In genomic region chr7:106178593-106179134, GRCh38 we compare ENCODE assay signal across 10 cellular contexts.
DNase-seq lines count a peak whose midpoint lies in the region; ATAC-seq and TF ChIP-seq lines count a peak whose summit lies in the region.
"Had no signal": no experiment of that assay in that cellular context is flagged by ENCODE, and none has a peak within 500 bp of the region (broad histone marks: within the 10 kb centered on the region; RNA-seq: fewer than 3 reads in every experiment).

No MANE protein-coding gene starts in this region.

- H3K4me1 Mint-ChIP-seq in stimulated activated memory B cell treated with anti-CD40 and anti-IgM and Interleukin-4, amounts not matched to agents 10 μg/mL and 1 μg/mL and 100 μg/mL, for 72 hours: peaks cover 13% of the 10 kb centered on the region

- no peak for TF ChIP-seq POLR2A in GM18505 (IDR thresholded peaks at IDR 0.05; ENCODE audit: borderline replicate concordance, extremely low read depth, insufficient read depth, insufficient read length)

- H3K9me3 Mint-ChIP-seq in stimulated activated memory B cell treated with anti-CD40 and anti-IgM and Interleukin-4, amounts not matched to agents 10 μg/mL and 1 μg/mL and 100 μg/mL, for 72 hours: no peaks in the 10 kb centered on the region
- H3K9me3 Mint-ChIP-seq: activated B cell treated with CpG ODN at 0.5 μM for 24 hours had no signal

- DNase-seq in DMS153 treated with DMSO at 0.1 percent for 48 hours (lab: John Stamatoyannopoulos, UW; ENCODE audit: unreplicated experiment) (peak; percentile 21), LNCaP clone FGC (ENCODE audit: low read depth) (peak; percentile 54), astrocyte of the spinal cord (ENCODE audit: low read depth, low spot score) (peak; percentile 67), left lobe of liver (ENCODE audit: low spot score) (no peak)
- no peak for DNase-seq in activated T-cell treated with anti-CD3 and anti-CD28 coated beads, Interleukin-2, amount 50 U/mL, for 48 hours
- DNase-seq: activated B cell treated with CpG ODN at 0.5 μM for 24 hours, uterus had no signal

- TF ChIP-seq CTCF in LNCaP clone FGC (IDR thresholded peaks at IDR 0.05; ENCODE audit: control insufficient read depth, extremely low read depth, insufficient read depth) (peak; percentile 81), astrocyte of the spinal cord (IDR thresholded peaks at IDR 0.05; ENCODE audit: low read depth, low read length) (peak; percentile 53)

- peaks cover 11% of the 10 kb centered on the region for H3K27me3 Mint-ChIP-seq in stimulated activated memory B cell treated with anti-CD40 and anti-IgM and Interleukin-4, amounts not matched to agents 10 μg/mL and 1 μg/mL and 100 μg/mL, for 72 hours

- H3K4me3 Mint-ChIP-seq in stimulated activated memory B cell treated with anti-CD40 and anti-IgM and Interleukin-4, amounts not matched to agents 10 μg/mL and 1 μg/mL and 100 μg/mL, for 72 hours: no peak overlapping the region
- H3K4me3 Mint-ChIP-seq: activated B cell treated with CpG ODN at 0.5 μM for 24 hours had no signal

- ATAC-seq in left lobe of liver (peak; percentile 69), HG02840 (IDR thresholded peaks at IDR 0.05; ENCODE audit: low FRiP score, unreplicated experiment) (no peak), GM18505 (IDR thresholded peaks at IDR 0.05; ENCODE audit: unreplicated experiment) (no peak)
- no peak for ATAC-seq in stimulated activated memory B cell treated with anti-CD40 and anti-IgM and Interleukin-4, amounts not matched to agents 10 μg/mL and 1 μg/mL and 100 μg/mL, for 72 hours

- H3K27ac Mint-ChIP-seq in stimulated activated memory B cell treated with anti-CD40 and anti-IgM and Interleukin-4, amounts not matched to agents 10 μg/mL and 1 μg/mL and 100 μg/mL, for 72 hours: no peak overlapping the region
- H3K27ac Mint-ChIP-seq: activated B cell treated with CpG ODN at 0.5 μM for 24 hours had no signal

- no peak overlapping the region for H3K4me3 ChIP-seq in LNCaP clone FGC (ENCODE audit: low read depth, low read length)
- no peak overlapping the region for H3K4me3 ChIP-seq in astrocyte of the spinal cord (ENCODE audit: low read depth, low read length)
- H3K4me3 ChIP-seq: uterus had no signal

- H3K36me3 Mint-ChIP-seq in stimulated activated memory B cell treated with anti-CD40 and anti-IgM and Interleukin-4, amounts not matched to agents 10 μg/mL and 1 μg/mL and 100 μg/mL, for 72 hours: no peaks in the 10 kb centered on the region

- in situ Hi-C loops in astrocyte of the spinal cord (cut with HindIII; ENCODE audit: low sequenced_read_pairs): no loop called here

Comparison
In these comparisons a context has a peak if more than half of its experiments do, and no peak if none do; other contexts are left out.
1. DNase-seq: peak in DMS153 treated with DMSO at 0.1 percent for 48 hours (single experiment), LNCaP clone FGC (single experiment) and astrocyte of the spinal cord (single experiment); none in left lobe of liver (single experiment) and activated T-cell treated with anti-CD3 and anti-CD28 coated beads, Interleukin-2, amount 50 U/mL, for 48 hours (0 of 2).